ENCODE assay signal across 1 cellular context in genomic region chr3:141487419-141488345, GRCh38.
TF ChIP-seq lines count a peak whose summit lies in the region.

No MANE protein-coding gene starts in this region.

TF ChIP-seq in K562, 482 proteins besides CTCF, POLR2A, EP300 and RAD21 (continued from another document and continues in another):
- TF ChIP-seq SRSF3 (IDR thresholded peaks at IDR 0.05; ENCODE audit: insufficient read depth, low read length) (no peak), ZFX (CRISPR knock-in tag; IDR thresholded peaks at IDR 0.05) (peak; percentile 83), THRB (CRISPR knock-in tag; conservative IDR thresholded peaks at IDR 0.05) (no peak), NFYB (IDR thresholded peaks at IDR 0.05; ENCODE audit: extremely low read depth, insufficient read length) (no peak), ZNF507 (tag; conservative IDR thresholded peaks at IDR 0.05) (no peak), BRD9 (IDR thresholded peaks at IDR 0.05; ENCODE audit: low read depth, partially characterized antibody) (no peak), NFE2L1 (tag; IDR thresholded peaks at IDR 0.05; ENCODE audit: borderline replicate concordance, low read depth) (no peak), CCAR2 (IDR thresholded peaks at IDR 0.05; ENCODE audit: low read depth, low read length) (no peak), ATF7 (IDR thresholded peaks at IDR 0.05) (no peak; the same call in none of the 2 replicates), PML (IDR thresholded peaks at IDR 0.05; ENCODE audit: low read length) (peak; percentile 16; the same call in 1 of the 2 replicates), MED1 (CRISPR knock-in tag; IDR thresholded peaks at IDR 0.05; ENCODE audit: borderline replicate concordance) (no peak), CBX3 (IDR thresholded peaks at IDR 0.05; ENCODE audit: borderline replicate concordance in 1 of 2, low read length in 2 of 2) (no peak), ZNF263 (CRISPR knock-in tag; IDR thresholded peaks at IDR 0.05; ENCODE audit: borderline replicate concordance) (no peak), MEF2D (tag; conservative IDR thresholded peaks at IDR 0.05; ENCODE audit: low read depth) (no peak), MLLT1 (IDR thresholded peaks at IDR 0.05) (peak in 1 of 2 experiments; percentile 53; a peak in 1 of 4 replicates), ZBTB40 (IDR thresholded peaks at IDR 0.05) (peak; percentile 57), ZBTB40 (CRISPR knock-in tag; IDR thresholded peaks at IDR 0.05) (no peak), KAT2B (IDR thresholded peaks at IDR 0.05; ENCODE audit: low read depth, low read length) (no peak), DACH1 (IDR thresholded peaks at IDR 0.05; ENCODE audit: partially characterized antibody) (no peak), CHD2 (IDR thresholded peaks at IDR 0.05; ENCODE audit: low read depth, low read length) (no peak), ZNF75A (CRISPR knock-in tag; IDR thresholded peaks at IDR 0.05) (no peak), FOXP1 (CRISPR knock-in tag; IDR thresholded peaks at IDR 0.05) (peak; percentile 54; the same call in 1 of the 2 replicates), EHMT2 (IDR thresholded peaks at IDR 0.05) (no peak), SMAD2 (IDR thresholded peaks at IDR 0.05; ENCODE audit: low read depth, low read length) (no peak), ARNT (IDR thresholded peaks at IDR 0.05) (no peak), ETV1 (tag; conservative IDR thresholded peaks at IDR 0.05; ENCODE audit: low read depth) (peak; percentile 62), ZNF561 (CRISPR knock-in tag; conservative IDR thresholded peaks at IDR 0.05) (no peak), HNRNPK (IDR thresholded peaks at IDR 0.05; ENCODE audit: low read depth, low read length, poor library complexity, severe bottlenecking) (no peak), RBM17 (IDR thresholded peaks at IDR 0.05; ENCODE audit: borderline replicate concordance, low read depth, low read length) (no peak)
- TF ChIP-seq, protein P1, sequence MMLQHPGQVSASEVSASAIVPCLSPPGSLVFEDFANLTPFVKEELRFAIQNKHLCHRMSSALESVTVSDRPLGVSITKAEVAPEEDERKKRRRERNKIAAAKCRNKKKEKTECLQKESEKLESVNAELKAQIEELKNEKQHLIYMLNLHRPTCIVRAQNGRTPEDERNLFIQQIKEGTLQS (IDR thresholded peaks at IDR 0.05), result no peak
- TF ChIP-seq, protein P1 (CRISPR knock-in tag; conservative IDR thresholded peaks at IDR 0.05), result no peak
- TF ChIP-seq, protein P2, sequence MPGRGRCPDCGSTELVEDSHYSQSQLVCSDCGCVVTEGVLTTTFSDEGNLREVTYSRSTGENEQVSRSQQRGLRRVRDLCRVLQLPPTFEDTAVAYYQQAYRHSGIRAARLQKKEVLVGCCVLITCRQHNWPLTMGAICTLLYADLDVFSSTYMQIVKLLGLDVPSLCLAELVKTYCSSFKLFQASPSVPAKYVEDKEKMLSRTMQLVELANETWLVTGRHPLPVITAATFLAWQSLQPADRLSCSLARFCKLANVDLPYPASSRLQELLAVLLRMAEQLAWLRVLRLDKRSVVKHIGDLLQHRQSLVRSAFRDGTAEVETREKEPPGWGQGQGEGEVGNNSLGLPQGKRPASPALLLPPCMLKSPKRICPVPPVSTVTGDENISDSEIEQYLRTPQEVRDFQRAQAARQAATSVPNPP (IDR thresholded peaks at IDR 0.05; ENCODE audit: borderline replicate concordance, insufficient read depth, insufficient read length), result no peak
- TF ChIP-seq, protein P3, sequence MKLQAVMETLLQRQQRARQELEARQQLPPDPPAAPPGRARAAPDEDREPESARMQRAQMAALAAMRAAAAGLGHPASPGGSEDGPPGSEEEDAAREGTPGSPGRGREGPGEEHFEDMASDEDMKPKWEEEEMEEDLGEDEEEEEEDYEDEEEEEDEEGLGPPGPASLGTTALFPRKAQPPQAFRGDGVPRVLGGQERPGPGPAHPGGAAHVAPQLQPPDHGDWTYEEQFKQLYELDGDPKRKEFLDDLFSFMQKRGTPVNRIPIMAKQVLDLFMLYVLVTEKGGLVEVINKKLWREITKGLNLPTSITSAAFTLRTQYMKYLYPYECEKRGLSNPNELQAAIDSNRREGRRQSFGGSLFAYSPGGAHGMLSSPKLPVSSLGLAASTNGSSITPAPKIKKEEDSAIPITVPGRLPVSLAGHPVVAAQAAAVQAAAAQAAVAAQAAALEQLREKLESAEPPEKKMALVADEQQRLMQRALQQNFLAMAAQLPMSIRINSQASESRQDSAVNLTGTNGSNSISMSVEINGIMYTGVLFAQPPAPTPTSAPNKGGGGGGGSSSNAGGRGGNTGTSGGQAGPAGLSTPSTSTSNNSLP (IDR thresholded peaks at IDR 0.05; ENCODE audit: borderline replicate concordance, low read depth, low read length), result no peak
- TF ChIP-seq, protein P4, sequence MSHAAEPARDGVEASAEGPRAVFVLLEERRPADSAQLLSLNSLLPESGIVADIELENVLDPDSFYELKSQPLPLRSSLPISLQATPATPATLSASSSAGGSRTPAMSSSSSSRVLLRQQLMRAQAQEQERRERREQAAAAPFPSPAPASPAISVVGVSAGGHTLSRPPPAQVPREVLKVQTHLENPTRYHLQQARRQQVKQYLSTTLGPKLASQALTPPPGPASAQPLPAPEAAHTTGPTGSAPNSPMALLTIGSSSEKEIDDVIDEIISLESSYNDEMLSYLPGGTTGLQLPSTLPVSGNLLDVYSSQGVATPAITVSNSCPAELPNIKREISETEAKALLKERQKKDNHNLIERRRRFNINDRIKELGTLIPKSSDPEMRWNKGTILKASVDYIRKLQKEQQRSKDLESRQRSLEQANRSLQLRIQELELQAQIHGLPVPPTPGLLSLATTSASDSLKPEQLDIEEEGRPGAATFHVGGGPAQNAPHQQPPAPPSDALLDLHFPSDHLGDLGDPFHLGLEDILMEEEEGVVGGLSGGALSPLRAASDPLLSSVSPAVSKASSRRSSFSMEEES (CRISPR knock-in tag; IDR thresholded peaks at IDR 0.05), result no peak
- TF ChIP-seq, protein P5, sequence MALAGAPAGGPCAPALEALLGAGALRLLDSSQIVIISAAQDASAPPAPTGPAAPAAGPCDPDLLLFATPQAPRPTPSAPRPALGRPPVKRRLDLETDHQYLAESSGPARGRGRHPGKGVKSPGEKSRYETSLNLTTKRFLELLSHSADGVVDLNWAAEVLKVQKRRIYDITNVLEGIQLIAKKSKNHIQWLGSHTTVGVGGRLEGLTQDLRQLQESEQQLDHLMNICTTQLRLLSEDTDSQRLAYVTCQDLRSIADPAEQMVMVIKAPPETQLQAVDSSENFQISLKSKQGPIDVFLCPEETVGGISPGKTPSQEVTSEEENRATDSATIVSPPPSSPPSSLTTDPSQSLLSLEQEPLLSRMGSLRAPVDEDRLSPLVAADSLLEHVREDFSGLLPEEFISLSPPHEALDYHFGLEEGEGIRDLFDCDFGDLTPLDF (CRISPR knock-in tag; IDR thresholded peaks at IDR 0.05), result no peak
- TF ChIP-seq, protein P6, sequence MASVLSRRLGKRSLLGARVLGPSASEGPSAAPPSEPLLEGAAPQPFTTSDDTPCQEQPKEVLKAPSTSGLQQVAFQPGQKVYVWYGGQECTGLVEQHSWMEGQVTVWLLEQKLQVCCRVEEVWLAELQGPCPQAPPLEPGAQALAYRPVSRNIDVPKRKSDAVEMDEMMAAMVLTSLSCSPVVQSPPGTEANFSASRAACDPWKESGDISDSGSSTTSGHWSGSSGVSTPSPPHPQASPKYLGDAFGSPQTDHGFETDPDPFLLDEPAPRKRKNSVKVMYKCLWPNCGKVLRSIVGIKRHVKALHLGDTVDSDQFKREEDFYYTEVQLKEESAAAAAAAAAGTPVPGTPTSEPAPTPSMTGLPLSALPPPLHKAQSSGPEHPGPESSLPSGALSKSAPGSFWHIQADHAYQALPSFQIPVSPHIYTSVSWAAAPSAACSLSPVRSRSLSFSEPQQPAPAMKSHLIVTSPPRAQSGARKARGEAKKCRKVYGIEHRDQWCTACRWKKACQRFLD (CRISPR knock-in tag; IDR thresholded peaks at IDR 0.05), result no peak
